In genomic region chr10:78327778-78328591, GRCh38 we compare ENCODE assay signal across 17 cellular contexts.
"Had no signal": no experiment of that assay in that cellular context is flagged by ENCODE, and none has a peak within 500 bp of the region (broad histone marks: within the 10 kb centered on the region; RNA-seq: fewer than 3 reads in every experiment).

No MANE protein-coding gene starts in this region.

- H3K4me1 Mint-ChIP-seq: stimulated activated memory B cell treated with anti-CD40 and anti-IgM and Interleukin-4, amounts not matched to agents 10 μg/mL and 1 μg/mL and 100 μg/mL, for 72 hours had no signal

- H3K27ac Mint-ChIP-seq: activated CD4-positive, alpha-beta T cell treated with anti-CD3 and anti-CD28 coated beads, Interleukin-2, amount 10 ng/mL, durations not matched to agents 24 days and 14 days; activated naive CD8-positive, alpha-beta T cell treated with anti-CD3 and anti-CD28 coated beads, Interleukin-2, amount 10 ng/mL, durations not matched to agents 7 days and 5 days; brain; stimulated activated memory B cell treated with anti-CD40 and anti-IgM and Interleukin-4, amounts not matched to agents 10 μg/mL and 1 μg/mL and 100 μg/mL, for 72 hours; T-helper 2 cell treated with Interferon-gamma antibody and Interleukin-4, amounts not matched to agents 5 μg/mL and 100 μg/mL, for 36 hours had no signal

- H3K4me1 ChIP-seq: lower lobe of right lung, pancreas had no signal

- H3K27ac ChIP-seq: heart left ventricle, lower lobe of right lung, pancreas, transverse colon had no signal

- H3K27me3 ChIP-seq: heart left ventricle, pancreas, transverse colon had no signal

- H3K4me3 Mint-ChIP-seq: activated CD4-positive, alpha-beta T cell treated with anti-CD3 and anti-CD28 coated beads, Interleukin-2, amount 10 ng/mL, durations not matched to agents 24 days and 14 days; activated naive CD8-positive, alpha-beta T cell treated with anti-CD3 and anti-CD28 coated beads, Interleukin-2, amount 10 ng/mL, durations not matched to agents 7 days and 5 days; activated T-cell treated with anti-CD3 and anti-CD28 coated beads, Interleukin-2, amount 50 U/mL, for 4 hours; brain; central memory CD8-positive, alpha-beta T cell; neural crest cell; stimulated activated memory B cell treated with anti-CD40 and anti-IgM and Interleukin-4, amounts not matched to agents 10 μg/mL and 1 μg/mL and 100 μg/mL, for 72 hours; T-helper 2 cell treated with Interferon-gamma antibody and Interleukin-4, amounts not matched to agents 5 μg/mL and 100 μg/mL, for 36 hours had no signal

- DNase-seq: activated CD4-positive, alpha-beta T cell treated with anti-CD3 and anti-CD28 coated beads, Interleukin-2, amount 10 ng/mL, durations not matched to agents 24 days and 14 days; activated CD4-positive, CD25-positive, alpha-beta regulatory T cell; activated effector memory CD4-positive, alpha-beta T cell treated with anti-CD3 and anti-CD28 coated beads, Interleukin-2, amount 50 U/mL, for 16 hours; activated naive CD8-positive, alpha-beta T cell treated with anti-CD3 and anti-CD28 coated beads, Interleukin-2, amount 10 ng/mL, durations not matched to agents 7 days and 5 days; activated T-cell treated with anti-CD3 and anti-CD28 coated beads, Interleukin-2, amount 50 U/mL, for 4 hours; effector memory CD4-positive, alpha-beta T cell; left cardiac atrium; lower lobe of right lung; midbrain; transverse colon had no signal

- H3K36me3 ChIP-seq: heart left ventricle, lower lobe of right lung, pancreas, transverse colon had no signal

- ATAC-seq: activated T-cell treated with anti-CD3 and anti-CD28 coated beads, Interleukin-2, amount 50 U/mL, for 4 hours; heart left ventricle; left cardiac atrium; pancreas; stimulated activated memory B cell treated with anti-CD40 and anti-IgM and Interleukin-4, amounts not matched to agents 10 μg/mL and 1 μg/mL and 100 μg/mL, for 72 hours had no signal

- H3K4me3 ChIP-seq: heart left ventricle, lower lobe of right lung, pancreas, transverse colon had no signal
